ENCODE assay signal across 12 cellular contexts in the genomic region with DNA sequence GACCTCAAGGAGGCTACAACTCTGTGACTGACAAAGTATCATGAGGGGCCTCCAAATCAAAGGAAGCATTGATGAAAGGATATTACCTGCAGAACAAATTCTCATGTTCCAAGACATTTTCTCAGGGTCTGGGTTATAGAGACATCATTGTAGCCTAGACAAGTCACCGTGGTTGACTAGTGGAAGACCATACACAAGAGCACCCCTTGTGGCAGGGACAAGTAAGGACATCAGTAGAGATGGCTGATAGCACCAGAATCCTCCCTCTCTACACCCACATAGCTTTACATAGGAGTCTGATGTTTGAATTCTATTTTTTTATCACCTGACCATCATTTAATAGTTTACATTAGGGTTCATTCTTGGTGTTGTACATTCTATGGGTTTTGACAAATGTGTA. TPM values are rescaled to one million over a fixed set of nuclear protein-coding genes. Genes with fewer than 3 reads are reported as not detected.
DNase-seq lines count a peak whose midpoint lies in the region; ATAC-seq and TF ChIP-seq lines count a peak whose summit lies in the region.
"Had no signal": no experiment of that assay in that cellular context is flagged by ENCODE, and none has a peak within 500 bp of the region (broad histone marks: within the 10 kb centered on the region; RNA-seq: fewer than 3 reads in every experiment).

No MANE protein-coding gene starts in this region.

- POLR2A ChIA-PET in A673 (lab: Charles Lee; ENCODE audit: low non-redundant PET) = no interaction called here

- peak; percentile 48 for TF ChIP-seq CTCF in A673 (conservative IDR thresholded peaks at IDR 0.05; ENCODE audit: low read depth, low read length)
- no peak for TF ChIP-seq CTCF in GM13976 (IDR thresholded peaks at IDR 0.05; ENCODE audit: borderline replicate concordance, control extremely low read depth, extremely low read depth, insufficient read depth, missing control alignments)
- peak; percentile 17 for TF ChIP-seq CTCF in astrocyte of the spinal cord (IDR thresholded peaks at IDR 0.05; ENCODE audit: low read depth, low read length)
- TF ChIP-seq CTCF in thyroid gland (IDR thresholded peaks at IDR 0.05) = no peak
- no peak for TF ChIP-seq CTCF in suprapubic skin (IDR thresholded peaks at IDR 0.05)
- TF ChIP-seq CTCF in heart left ventricle (IDR thresholded peaks at IDR 0.05) = peak in 1 of 12 donors; percentile 15

- WGBS in thyroid gland, 2 donors = 86 to 88% methylated on average over 1 of the region's 1 CpG
- WGBS in suprapubic skin = 74% methylated on average over 1 of the region's 1 CpG
- 69 to 94% (median 85%) methylated on average over 1 of the region's 1 CpG for WGBS in heart left ventricle, 4 donors

- DNase-seq in A673 (ENCODE audit: low spot score) (no peak), GM13976 (ENCODE audit: low spot score) (peak; percentile 10), LHCN-M2 (ENCODE audit: low read depth) (peak; percentile 3), astrocyte of the spinal cord (ENCODE audit: low read depth, low spot score) (no peak), thyroid gland (no peak), NCI-H2081 treated with DMSO at 0.1 percent for 48 hours (lab: John Stamatoyannopoulos, UW) (no peak), suprapubic skin (ENCODE audit: low spot score in 2 of 2) (no peak), heart left ventricle (no peak)
- DNase-seq: gastrocnemius medialis, mesenchymal stem cell, sigmoid colon had no signal

- intact Hi-C loops in A673 (cut with micrococcal nuclease; ENCODE audit: unreplicated experiment) = no loop called here
- intact Hi-C loops in thyroid gland (cut with DNase I) = no loop called here
- intact Hi-C loops in heart left ventricle (cut with DNase I) = no loop called here

- H3K4me1 ChIP-seq in A673 (ENCODE audit: insufficient read depth, low read length, poor library complexity, severe bottlenecking) = no peaks in the 10 kb centered on the region
- H3K4me1 ChIP-seq in thyroid gland = no peaks in the 10 kb centered on the region
- no peaks in the 10 kb centered on the region for H3K4me1 ChIP-seq in suprapubic skin
- no peaks in the 10 kb centered on the region for H3K4me1 ChIP-seq in heart left ventricle
- H3K4me1 ChIP-seq: BLaER1 treated with 17β-estradiol and CSF1 and Interleukin-3, amounts not matched to agents 10 nM and 100 nM; gastrocnemius medialis; sigmoid colon had no signal

- H3K27ac ChIP-seq in A673 (ENCODE audit: low read depth, low read length, poor library complexity, severe bottlenecking) (no peak overlapping the region), thyroid gland (no peak overlapping the region), suprapubic skin (no peak overlapping the region), heart left ventricle (no peak overlapping the region)
- H3K27ac ChIP-seq: BLaER1 treated with 17β-estradiol and CSF1 and Interleukin-3, amounts not matched to agents 10 nM and 100 nM; gastrocnemius medialis; sigmoid colon had no signal

- TF ChIP-seq POLR2A in thyroid gland (IDR thresholded peaks at IDR 0.05) = no peak
- TF ChIP-seq POLR2A in suprapubic skin (IDR thresholded peaks at IDR 0.05) = no peak
- no peak for TF ChIP-seq POLR2A in heart left ventricle (IDR thresholded peaks at IDR 0.05)

- TF ChIP-seq EP300 in suprapubic skin (IDR thresholded peaks at IDR 0.05) = no peak

- H3K27me3 ChIP-seq in A673 (replicated peaks; ENCODE audit: insufficient read depth, low read depth, low read length, poor library complexity) (no peaks in the 10 kb centered on the region), thyroid gland (no peaks in the 10 kb centered on the region), suprapubic skin (no peaks in the 10 kb centered on the region), heart left ventricle (no peaks in the 10 kb centered on the region)
- H3K27me3 ChIP-seq: BLaER1 treated with 17β-estradiol and CSF1 and Interleukin-3, amounts not matched to agents 10 nM and 100 nM; gastrocnemius medialis; sigmoid colon had no signal

- ATAC-seq in heart left ventricle = no peak
- ATAC-seq: gastrocnemius medialis had no signal

- H3K9me3 ChIP-seq in A673 (ENCODE audit: low read depth, low read length, poor library complexity, severe bottlenecking) (no peaks in the 10 kb centered on the region), thyroid gland (no peaks in the 10 kb centered on the region), suprapubic skin (no peaks in the 10 kb centered on the region), heart left ventricle (peaks cover 0 to under 1% (median 0%) of the 10 kb centered on the region in 12 donors)
- H3K9me3 ChIP-seq: BLaER1 treated with 17β-estradiol and CSF1 and Interleukin-3, amounts not matched to agents 10 nM and 100 nM; gastrocnemius medialis; sigmoid colon had no signal

- no TSS peak for BruUV-seq in A673 (replicated peaks; lab: Mats Ljungman, UMichigan)

- no peak overlapping the region for H3K4me3 ChIP-seq in A673 (ENCODE audit: low read depth, low read length, poor library complexity, severe bottlenecking)
- no peak overlapping the region for H3K4me3 ChIP-seq in astrocyte of the spinal cord (ENCODE audit: low read depth, low read length)
- no peak overlapping the region for H3K4me3 ChIP-seq in thyroid gland (replicated peaks in 1 of 3)
- H3K4me3 ChIP-seq in suprapubic skin = no peak overlapping the region
- no peak overlapping the region for H3K4me3 ChIP-seq in heart left ventricle
- H3K4me3 ChIP-seq: BLaER1 treated with 17β-estradiol and CSF1 and Interleukin-3, amounts not matched to agents 10 nM and 100 nM; gastrocnemius medialis; sigmoid colon had no signal

- CTCF ChIA-PET in A673 (lab: Charles Lee) = interaction anchor here (1.3 kb wide), 1 partner anchor 9 kb away, joined by 6 read pairs; no protein-coding TSS in a partner anchor

- H3K36me3 ChIP-seq in A673 (ENCODE audit: insufficient read depth, low read length, poor library complexity, severe bottlenecking) (no peaks in the 10 kb centered on the region), thyroid gland (no peaks in the 10 kb centered on the region), suprapubic skin (no peaks in the 10 kb centered on the region), heart left ventricle (no peaks in the 10 kb centered on the region)
- H3K36me3 ChIP-seq: BLaER1 treated with 17β-estradiol and CSF1 and Interleukin-3, amounts not matched to agents 10 nM and 100 nM; gastrocnemius medialis; sigmoid colon had no signal

- in situ Hi-C loops in GM13976 (cut with MboI; ENCODE audit: low sequenced_read_pairs, unreplicated experiment) = no loop called here
- in situ Hi-C loops in astrocyte of the spinal cord (cut with HindIII; ENCODE audit: low sequenced_read_pairs) = no loop called here

RNA-seq across cellular contexts. Expression of a gene that starts 32.5 kb away (rescaled TPM):
- total RNA-seq in A673 (2021) (49.3 and 50.5 TPM in 2 replicates), LHCN-M2 (2014; rRNA removed) (0.32 and 3.0 TPM in 2 replicates), thyroid gland (not detected), suprapubic skin (1 to 10 TPM in 2 of 4 donors, under 1 TPM in 1, not detected in 1; 0.42 to 5.8 (median 2.2) TPM), heart left ventricle (1 to 10 TPM in 2 of 9 donors, under 1 TPM in 3, not detected in 4; 0.25 to 1.3 (median 0.44) TPM)
- 17.3 TPM for polyA plus RNA-seq in LHCN-M2 (2012)
- under 1 TPM; 0.01 to 0.19 TPM for polyA plus RNA-seq in heart left ventricle

Comparison
In these comparisons a context has a peak if more than half of its experiments do, and no peak if none do; other contexts are left out.
1. DNase-seq: peak in GM13976 (single experiment) and LHCN-M2 (single experiment); none in A673 (single experiment), astrocyte of the spinal cord (single experiment), thyroid gland (0 of 2), NCI-H2081 treated with DMSO at 0.1 percent for 48 hours (single experiment), suprapubic skin (0 of 2) and heart left ventricle (0 of 5).
2. CTCF ChIP-seq: peak in A673 (single experiment) and astrocyte of the spinal cord (single experiment); none in GM13976 (single experiment), thyroid gland (0 of 6) and suprapubic skin (0 of 2).